In genomic region chr14:51394391-51394790, GRCh38 we compare ENCODE assay signal across 10 cellular contexts.
DNase-seq lines count a peak whose midpoint lies in the region; ATAC-seq and TF ChIP-seq lines count a peak whose summit lies in the region.
"Had no signal": no experiment of that assay in that cellular context is flagged by ENCODE, and none has a peak within 500 bp of the region (broad histone marks: within the 10 kb centered on the region; RNA-seq: fewer than 3 reads in every experiment).

No MANE protein-coding gene starts in this region.

- intact Hi-C loops in body of pancreas (cut with DNase I), result no loop called here

- DNase-seq in HCEC 1CT (peak; percentile 46), body of pancreas (no peak), NOMO-1 treated with DMSO at 0.1 percent for 48 hours (lab: John Stamatoyannopoulos, UW; ENCODE audit: unreplicated experiment) (no peak), SHP77 (lab: John Stamatoyannopoulos, UW) (no peak), RPMI8226 (no peak)
- DNase-seq: effector memory CD4-positive, alpha-beta T cell had no signal

- no peak overlapping the region for H3K4me3 ChIP-seq in body of pancreas
- H3K4me3 ChIP-seq in subcutaneous abdominal adipose tissue (ENCODE audit: low read depth in 1 of 5, low read length in 5 of 5), result no peak overlapping the region

- 39 to 46% methylated on average over 4 of the region's 4 CpGs for WGBS in body of pancreas, 2 donors

- H3K27ac ChIP-seq in body of pancreas, result peak overlapping the region in 3 of 4 donors; percentile 55 to 74 (median 66)
- peak overlapping the region; percentile 76 for H3K27ac ChIP-seq in layer of hippocampus (ENCODE audit: low read depth, low read length)
- peak overlapping the region; percentile 71 for H3K27ac ChIP-seq in subcutaneous abdominal adipose tissue (ENCODE audit: low read depth, low read length)

- ATAC-seq in body of pancreas, result peak; percentile 23
- ATAC-seq in GM19023 (IDR thresholded peaks at IDR 0.05; ENCODE audit: unreplicated experiment), result no peak
- ATAC-seq: WTC11 had no signal

- H3K9ac ChIP-seq in subcutaneous abdominal adipose tissue (ENCODE audit: low read length in 5 of 5), result no peak overlapping the region

- H3K9me3 ChIP-seq in body of pancreas (no peaks in the 10 kb centered on the region), subcutaneous abdominal adipose tissue (ENCODE audit: control insufficient read depth in 5 of 5, low read length in 5 of 5) (no peaks in the 10 kb centered on the region)

- no peak for TF ChIP-seq CTCF in body of pancreas (IDR thresholded peaks at IDR 0.05)

- H3K36me3 ChIP-seq in body of pancreas (replicated peaks in 1 of 2; ENCODE audit: insufficient read depth in 1 of 2, low read depth in 2 of 2), result no peaks in the 10 kb centered on the region
- H3K36me3 ChIP-seq in subcutaneous abdominal adipose tissue (ENCODE audit: control insufficient read depth in 5 of 5, insufficient read depth in 5 of 5, low read length in 5 of 5), result no peaks in the 10 kb centered on the region

- TF ChIP-seq POLR2A in body of pancreas (IDR thresholded peaks at IDR 0.05), result no peak

- H3K27me3 ChIP-seq in body of pancreas (no peaks in the 10 kb centered on the region), layer of hippocampus (ENCODE audit: control insufficient read depth, insufficient read depth, low read length) (no peaks in the 10 kb centered on the region), subcutaneous abdominal adipose tissue (ENCODE audit: control insufficient read depth in 5 of 5, insufficient read depth in 4 of 5, low read length in 5 of 5) (peaks cover 0 to 4% (median 3%) of the 10 kb centered on the region in 5 donors)

- H3K4me1 ChIP-seq in body of pancreas (peaks cover 28% of the 10 kb centered on the region), subcutaneous abdominal adipose tissue (ENCODE audit: control insufficient read depth in 5 of 5, insufficient read depth in 5 of 5, low read length in 5 of 5) (peaks cover 5 to 29% (median 17%) of the 10 kb centered on the region in 5 donors)
